Comparison of ENCODE assay signal across 1 cellular context in genomic region chrX:80765226-80765625, GRCh38.
TF ChIP-seq lines count a peak whose summit lies in the region.

No MANE protein-coding gene starts in this region.

TF ChIP-seq in HepG2, 621 proteins besides CTCF, POLR2A, EP300 and RAD21 (continued from another document):
- no peak for TF ChIP-seq JARID2 (CRISPR knock-in tag; IDR thresholded peaks at IDR 0.05; ENCODE audit: insufficient replicate concordance)
- TF ChIP-seq HOXD1 (CRISPR knock-in tag; IDR thresholded peaks at IDR 0.05), result no peak
- TF ChIP-seq JUN (CRISPR knock-in tag; IDR thresholded peaks at IDR 0.05), result no peak
- TF ChIP-seq IRF9 (CRISPR knock-in tag; IDR thresholded peaks at IDR 0.05; ENCODE audit: borderline replicate concordance), result no peak
- TF ChIP-seq ADNP (CRISPR knock-in tag; IDR thresholded peaks at IDR 0.05), result no peak
- TF ChIP-seq POLR2G (IDR thresholded peaks at IDR 0.05; ENCODE audit: low read depth, low read length), result no peak
- TF ChIP-seq DNMT3B (CRISPR knock-in tag; conservative IDR thresholded peaks at IDR 0.05), result no peak
- TF ChIP-seq BCL3 (CRISPR knock-in tag; IDR thresholded peaks at IDR 0.05), result no peak
- TF ChIP-seq ZNF850 (CRISPR knock-in tag; conservative IDR thresholded peaks at IDR 0.05), result no peak
- no peak for TF ChIP-seq ZSCAN9 (CRISPR knock-in tag; IDR thresholded peaks at IDR 0.05; ENCODE audit: borderline replicate concordance)
- TF ChIP-seq ZFAT (CRISPR knock-in tag; conservative IDR thresholded peaks at IDR 0.05), result no peak
- no peak for TF ChIP-seq ZNF546 (CRISPR knock-in tag; conservative IDR thresholded peaks at IDR 0.05)
- no peak for TF ChIP-seq MYNN (CRISPR knock-in tag; IDR thresholded peaks at IDR 0.05; ENCODE audit: low read depth)
- no peak for TF ChIP-seq IKZF1 (IDR thresholded peaks at IDR 0.05)
- no peak for TF ChIP-seq MAX (IDR thresholded peaks at IDR 0.05)
- no peak for TF ChIP-seq SRSF1 (optimal IDR thresholded peaks at IDR 0.05; ENCODE audit: low read depth, low read length)
- TF ChIP-seq KLF12 (CRISPR knock-in tag; IDR thresholded peaks at IDR 0.05; ENCODE audit: borderline replicate concordance), result no peak
